In genomic region chr14:37057776-37058175, GRCh38 we compare ENCODE assay signal across 6 cellular contexts.
"Had no signal": no experiment of that assay in that cellular context is flagged by ENCODE, and none has a peak within 500 bp of the region (broad histone marks: within the 10 kb centered on the region; RNA-seq: fewer than 3 reads in every experiment).

No MANE protein-coding gene starts in this region.

- H3K4me2 ChIP-seq: KMS-11 had no signal

- FAIRE-seq: HTR-8/SVneo had no signal

- H3K9ac ChIP-seq: KMS-11 had no signal

- H3K27ac ChIP-seq: HL-60, KMS-11 had no signal

- DNase-seq: IMR-90, KBM-7, KG1 had no signal
